Comparison of ENCODE assay signal across 7 cellular contexts in genomic region chr4:114386637-114387233, GRCh38.
DNase-seq lines count a peak whose midpoint lies in the region; ATAC-seq, FAIRE-seq and TF ChIP-seq lines count a peak whose summit lies in the region.

No MANE protein-coding gene starts in this region.

- H3K9me2 ChIP-seq in DOHH2 (replicated peaks; ENCODE audit: control insufficient read depth, low read length), result no peaks in the 10 kb centered on the region

- DNase-seq in H7, result peak; percentile 15
- peak; percentile 10 for DNase-seq in RCC 7860 (ENCODE audit: low spot score)
- peak; percentile 70 for DNase-seq in fibroblast of pulmonary artery (ENCODE audit: low read depth)
- DNase-seq in stomach, result no peak
- no peak for DNase-seq in NCI-H774 (lab: John Stamatoyannopoulos, UW)

- ATAC-seq in GM21526 (IDR thresholded peaks at IDR 0.05; ENCODE audit: low FRiP score, unreplicated experiment), result no peak

- no peaks in the 10 kb centered on the region for H3K79me2 ChIP-seq in DOHH2 (ENCODE audit: control insufficient read depth, low read length)

- TF ChIP-seq CTCF in DOHH2 (IDR thresholded peaks at IDR 0.05; ENCODE audit: low read depth, low read length, poor library complexity, severe bottlenecking), result peak; percentile 62
- TF ChIP-seq CTCF in fibroblast of pulmonary artery (IDR thresholded peaks at IDR 0.05; ENCODE audit: low read length, missing control alignments), result peak; percentile 70
- peak in 5 of 7 experiments; percentile 30 to 67 (median 59) for TF ChIP-seq CTCF in stomach (IDR thresholded peaks at IDR 0.05)

- WGBS in stomach, 5 donors, result 26 to 36% (median 33%) methylated on average over 5 of the region's 5 CpGs

- no peaks in the 10 kb centered on the region for H4K20me1 ChIP-seq in DOHH2 (ENCODE audit: control insufficient read depth, insufficient read depth, low read depth, low read length)

- TF ChIP-seq EP300 in stomach (IDR thresholded peaks at IDR 0.05), result no peak

- H3K4me1 ChIP-seq in DOHH2 (ENCODE audit: control insufficient read depth, low read length) (no peaks in the 10 kb centered on the region), stomach (no peaks in the 10 kb centered on the region)

- no peak overlapping the region for H3K4me2 ChIP-seq in DOHH2 (ENCODE audit: low read length)

- FAIRE-seq in RCC 7860 (lab: Jason Lieb, UNC), result peak; percentile 76

- intact Hi-C loops in stomach (cut with DNase I; ENCODE audit: low total_unique reads), result no loop called here

- no peaks in the 10 kb centered on the region for H3F3A ChIP-seq in DOHH2 (ENCODE audit: control insufficient read depth, insufficient read depth)

- no peak for TF ChIP-seq POLR2A in stomach (IDR thresholded peaks at IDR 0.05)

- H3K36me3 ChIP-seq in DOHH2 (ENCODE audit: control insufficient read depth, low read length), result no peaks in the 10 kb centered on the region
- no peaks in the 10 kb centered on the region for H3K36me3 ChIP-seq in H7 (replicated peaks; ENCODE audit: control insufficient read depth, insufficient read depth, low read length)
- no peaks in the 10 kb centered on the region for H3K36me3 ChIP-seq in stomach

- no peak overlapping the region for H3K4me3 ChIP-seq in DOHH2 (ENCODE audit: low read length)
- H3K4me3 ChIP-seq in H7 (ENCODE audit: insufficient read depth, low read depth, low read length), result no peak overlapping the region
- H3K4me3 ChIP-seq in fibroblast of pulmonary artery (replicated peaks; ENCODE audit: low read depth, low read length), result no peak overlapping the region
- H3K4me3 ChIP-seq in stomach, result no peak overlapping the region

- H3K9me3 ChIP-seq in DOHH2 (ENCODE audit: control insufficient read depth, insufficient read depth, low read length) (no peaks in the 10 kb centered on the region), stomach (no peaks in the 10 kb centered on the region)

- H3K27me3 ChIP-seq in DOHH2 (ENCODE audit: control insufficient read depth, low read length) (peaks cover 15% of the 10 kb centered on the region; the same call in 1 of the 2 replicates), H7 (ENCODE audit: control insufficient read depth, insufficient read depth, low read length) (no peaks in the 10 kb centered on the region), stomach (no peaks in the 10 kb centered on the region)

- H3K27ac ChIP-seq in DOHH2 (ENCODE audit: low read depth, low read length), result no peak overlapping the region
- no peak overlapping the region for H3K27ac ChIP-seq in stomach

Comparison
In these comparisons a context has a peak if more than half of its experiments do, and no peak if none do; other contexts are left out.
1. DNase-seq: peak in H7 (single experiment), RCC 7860 (single experiment) and fibroblast of pulmonary artery (single experiment); none in stomach (single experiment) and NCI-H774 (single experiment).
2. Peak in every context shown above with its lines, with median percentiles within 50 percentile points of each other: CTCF ChIP-seq.